Comparison of ENCODE assay signal across 8 cellular contexts in genomic region chr13:52012512-52012836, GRCh38. TPM values are rescaled to one million over a fixed set of nuclear protein-coding genes. Genes with fewer than 3 reads are reported as not detected.
DNase-seq lines count a peak whose midpoint lies in the region; ATAC-seq and TF ChIP-seq lines count a peak whose summit lies in the region.

No MANE protein-coding gene starts in this region.

- H3K27me3 ChIP-seq in GM06990 (replicated peaks; ENCODE audit: control insufficient read depth, insufficient read depth, low read length) (peaks cover 1% of the 10 kb centered on the region), NT2/D1 (ENCODE audit: insufficient read depth, insufficient read length) (peaks cover 13% of the 10 kb centered on the region), ovary (no peaks in the 10 kb centered on the region)

- peak overlapping the region; percentile 98 for H3K4me3 ChIP-seq in GM06990 (replicated peaks; ENCODE audit: low read depth, low read length)
- peak overlapping the region; percentile 64 for H3K4me3 ChIP-seq in NT2/D1 (ENCODE audit: insufficient read length, low read depth)
- peak overlapping the region; percentile 76 for H3K4me3 ChIP-seq in ovary

- ATAC-seq in GM21723 (IDR thresholded peaks at IDR 0.05; ENCODE audit: unreplicated experiment) (no peak), HG03039 (IDR thresholded peaks at IDR 0.05; ENCODE audit: unreplicated experiment) (no peak)

- TF ChIP-seq EP300 in ovary (IDR thresholded peaks at IDR 0.05): no peak

- H3K9me3 ChIP-seq in NT2/D1 (ENCODE audit: insufficient read depth, low read length): no peaks in the 10 kb centered on the region
- H3K9me3 ChIP-seq in ovary: no peaks in the 10 kb centered on the region

- TF ChIP-seq CTCF in GM06990 (IDR thresholded peaks at IDR 0.05; ENCODE audit: insufficient read depth, low read length, poor library complexity, severe bottlenecking) (no peak), endothelial cell (IDR thresholded peaks at IDR 0.05; ENCODE audit: unreplicated experiment) (no peak), ovary (IDR thresholded peaks at IDR 0.05) (no peak)

- intact Hi-C loops in ovary (cut with DNase I): no loop called here

- TF ChIP-seq POLR2A in ovary (IDR thresholded peaks at IDR 0.05): no peak

- peak overlapping the region; percentile 100 for H3K4me3 Mint-ChIP-seq in endothelial cell (ENCODE audit: unreplicated experiment)

- H3K4me1 ChIP-seq in NT2/D1 (ENCODE audit: insufficient read depth, insufficient read length) (no peaks in the 10 kb centered on the region), ovary (ENCODE audit: insufficient read depth) (peaks cover 5% of the 10 kb centered on the region)

- DNase-seq in GM06990 (ENCODE audit: extremely low read depth, insufficient read length): no peak
- DNase-seq in NT2/D1 (ENCODE audit: low read depth, low spot score): no peak
- DNase-seq in endothelial cell (ENCODE audit: low spot score): no peak
- DNase-seq in ovary: no peak
- DNase-seq in ecto neural progenitor cell (ENCODE audit: low spot score): no peak
- DNase-seq in middle frontal gyrus (ENCODE audit: extremely low spot score, low spot score): no peak

- H3K36me3 ChIP-seq in GM06990 (ENCODE audit: control insufficient read depth, insufficient read depth, low read length): no peaks in the 10 kb centered on the region
- H3K36me3 ChIP-seq in NT2/D1 (ENCODE audit: insufficient read depth, insufficient read length, low read length): no peaks in the 10 kb centered on the region
- no peaks in the 10 kb centered on the region for H3K36me3 ChIP-seq in ovary

- peaks cover 11% of the 10 kb centered on the region for H3K27me3 Mint-ChIP-seq in endothelial cell (ENCODE audit: unreplicated experiment)

- H3K36me3 Mint-ChIP-seq in endothelial cell (ENCODE audit: low read depth, unreplicated experiment): peaks cover 18% of the 10 kb centered on the region

- peak overlapping the region in 1 of 2 donors; percentile 24 for H3K27ac ChIP-seq in ovary

- peak overlapping the region; percentile 77 for H3K9ac ChIP-seq in NT2/D1 (ENCODE audit: insufficient read length, low read depth)

- H3K27ac Mint-ChIP-seq in endothelial cell (ENCODE audit: unreplicated experiment): peak overlapping the region; percentile 100

- no peaks in the 10 kb centered on the region for H3K9me3 Mint-ChIP-seq in endothelial cell (ENCODE audit: unreplicated experiment)

- 0 to 1% (median 1%) methylated on average over 8 of the region's 8 CpGs for WGBS in ovary, 3 donors

- H3K4me1 Mint-ChIP-seq in endothelial cell (ENCODE audit: unreplicated experiment): peaks cover 20% of the 10 kb centered on the region

RNA-seq across cellular contexts. Expression of gene ALG11, which starts 0.3 kb away (rescaled TPM):
- total RNA-seq in endothelial cell (ENCODE audit: unreplicated experiment) (44.7 TPM), ovary (10 to 100 TPM; 15.0 to 36.2 (median 29.6) TPM)
- polyA plus RNA-seq in ovary: 10 to 100 TPM in 1 of 2 donors, 1 to 10 TPM in 1; 5.9 to 16.6 TPM

RNA-seq across cellular contexts. Expression of gene ATP7B, which starts 1.2 kb away (rescaled TPM):
- total RNA-seq in endothelial cell (ENCODE audit: unreplicated experiment) (19.3 TPM), ovary (1 to 10 TPM; 2.9 to 7.3 (median 5.1) TPM)
- 1 to 10 TPM; 3.2 to 5.9 TPM for polyA plus RNA-seq in ovary

RNA-seq across cellular contexts. Expression of gene UTP14C, which starts 12.0 kb away (rescaled TPM):
- 16.8 TPM for total RNA-seq in endothelial cell (ENCODE audit: unreplicated experiment)
- 10 to 100 TPM; 11.4 to 20.2 (median 14.9) TPM for total RNA-seq in ovary
- polyA plus RNA-seq in ovary: 10 to 100 TPM in 1 of 2 donors, 1 to 10 TPM in 1; 7.4 to 12.9 TPM
